ENCODE assay signal across 18 cellular contexts in genomic region chr4:156291317-156291716, GRCh38.
A peak's percentile ranks its signal among the peaks of the same experiment; 100 is the strongest.
DNase-seq lines count a peak whose midpoint lies in the region; ATAC-seq, FAIRE-seq and TF ChIP-seq lines count a peak whose summit lies in the region.
"Had no signal": no experiment of that assay in that cellular context is flagged by ENCODE, and none has a peak within 500 bp of the region (broad histone marks: within the 10 kb centered on the region; RNA-seq: fewer than 3 reads in every experiment).

No MANE protein-coding gene starts in this region.

- FAIRE-seq in TTC549 (lab: Jason Lieb, UNC) (peak; percentile 99), urothelium cell line (lab: Jason Lieb, UNC) (no peak)
- FAIRE-seq: endometrium, GM12878 had no signal

- no peaks in the 10 kb centered on the region for H3K79me2 ChIP-seq in mammary epithelial cell (ENCODE audit: insufficient read depth, low read length)

- intact Hi-C loops in mammary epithelial cell (cut with micrococcal nuclease) (no loop called here), breast epithelium (cut with DNase I; ENCODE audit: low total_unique reads) (no loop called here)

- H3K4me3 ChIP-seq in mammary epithelial cell (replicated peaks in 1 of 3; ENCODE audit: insufficient read depth in 1 of 3, low read depth in 2 of 3, low read length in 3 of 3) (no peak overlapping the region), breast epithelium (no peak overlapping the region)
- H3K4me3 ChIP-seq: GM12878, transverse colon had no signal

- 5% methylated on average over 1 of the region's 1 CpG for WGBS in mammary epithelial cell (ENCODE audit: low coverage, missing lambda C conversion rate)

- H3K9ac ChIP-seq in mammary epithelial cell (ENCODE audit: insufficient read depth, low read length): no peak overlapping the region

- H2AFZ ChIP-seq in mammary epithelial cell (ENCODE audit: low read depth, low read length): no peak overlapping the region

- dilution Hi-C loops in mammary epithelial cell (cut with HindIII; ENCODE audit: low sequenced_read_pairs): no loop called here

- H3K27ac ChIP-seq in mammary epithelial cell (ENCODE audit: insufficient read depth, low read depth, low read length) (no peak overlapping the region), breast epithelium (no peak overlapping the region)
- H3K27ac ChIP-seq: transverse colon had no signal

- BruUV-seq in mammary epithelial cell (replicated peaks; lab: Mats Ljungman, UMichigan): no TSS peak

- TF ChIP-seq CTCF in mammary epithelial cell (conservative IDR thresholded peaks at IDR 0.05 in 1 of 2, IDR thresholded peaks at IDR 0.05 in 1 of 2; ENCODE audit: extremely low read depth in 1 of 2, insufficient read depth in 1 of 2, low read depth in 1 of 2, low read length in 2 of 2) (no peak), breast epithelium (IDR thresholded peaks at IDR 0.05) (no peak)

- no peak for ATAC-seq in HG03159 (IDR thresholded peaks at IDR 0.05; ENCODE audit: unreplicated experiment)
- no peak for ATAC-seq in HG02763 (IDR thresholded peaks at IDR 0.05; ENCODE audit: unreplicated experiment)
- ATAC-seq: activated T-helper 17 cell treated with anti-CD3 and anti-CD28 coated beads, Interleukin-2, amount 50 U/mL, for 72 hours; GM12878 had no signal

- peak; percentile 16 for DNase-seq in mammary epithelial cell
- DNase-seq in breast epithelium (ENCODE audit: low spot score in 2 of 2): no peak
- peak; percentile 24 for DNase-seq in glomerular visceral epithelial cell (ENCODE audit: extremely low spot score)
- DNase-seq in urothelium cell line (ENCODE audit: low spot score): peak; percentile 5
- no peak for DNase-seq in MV-4-11 (lab: John Stamatoyannopoulos, UW)
- DNase-seq: activated CD4-positive, alpha-beta T cell treated with anti-CD3 and anti-CD28 coated beads, Interleukin-2, amount 50 U/mL, for 4 hours; DMS53; hypothalamus; NCI-H2171 treated with DMSO at 0.1 percent for 48 hours; occipital lobe; T-helper 9 cell; transverse colon had no signal

- in situ Hi-C loops in mammary epithelial cell (cut with MboI; ENCODE audit: low sequenced_read_pairs in 2 of 2): no loop called here

- no peaks in the 10 kb centered on the region for H3K36me3 ChIP-seq in mammary epithelial cell (ENCODE audit: insufficient read depth, low read length)
- no peaks in the 10 kb centered on the region for H3K36me3 ChIP-seq in breast epithelium
- H3K36me3 ChIP-seq: transverse colon had no signal

- H3K27me3 ChIP-seq in mammary epithelial cell (ENCODE audit: insufficient read depth, low read length) (no peaks in the 10 kb centered on the region), breast epithelium (no peaks in the 10 kb centered on the region)
- H3K27me3 ChIP-seq: transverse colon had no signal

- H4K20me1 ChIP-seq in mammary epithelial cell (ENCODE audit: insufficient read depth, low read length): no peaks in the 10 kb centered on the region

- no peak overlapping the region for H3K4me2 ChIP-seq in mammary epithelial cell (ENCODE audit: insufficient read depth, low read depth, low read length)

- H3K9me3 ChIP-seq in mammary epithelial cell (replicated peaks; ENCODE audit: insufficient read depth, low read length) (no peaks in the 10 kb centered on the region), breast epithelium (no peaks in the 10 kb centered on the region)
- H3K9me3 ChIP-seq: transverse colon had no signal

- CTCF ChIA-PET in mammary epithelial cell (lab: Charles Lee; ENCODE audit: low non-redundant PET): no interaction called here

- no peak for TF ChIP-seq POLR2A in breast epithelium (IDR thresholded peaks at IDR 0.05)

- peaks cover 8% of the 10 kb centered on the region for H3K4me1 ChIP-seq in mammary epithelial cell (ENCODE audit: insufficient read depth, low read length)
- no peaks in the 10 kb centered on the region for H3K4me1 ChIP-seq in breast epithelium

Comparison
In these comparisons a context has a peak if more than half of its experiments do, and no peak if none do; other contexts are left out.
1. DNase-seq: peak in mammary epithelial cell (single experiment), glomerular visceral epithelial cell (single experiment) and urothelium cell line (single experiment); none in breast epithelium (0 of 2) and MV-4-11 (single experiment).